Comparison of ENCODE assay signal across 12 cellular contexts in genomic region chr3:57112206-57112605, GRCh38. TPM values are rescaled to one million over a fixed set of nuclear protein-coding genes. Genes with fewer than 3 reads are reported as not detected.
DNase-seq lines count a peak whose midpoint lies in the region; ATAC-seq and TF ChIP-seq lines count a peak whose summit lies in the region.
"Had no signal": no experiment of that assay in that cellular context is flagged by ENCODE, and none has a peak within 500 bp of the region (broad histone marks: within the 10 kb centered on the region; RNA-seq: fewer than 3 reads in every experiment).

No MANE protein-coding gene starts in this region.

- no peak for TF ChIP-seq CTCF in natural killer cell (IDR thresholded peaks at IDR 0.05)
- TF ChIP-seq CTCF in Panc1 (IDR thresholded peaks at IDR 0.05), result peak; percentile 62
- TF ChIP-seq CTCF in fibroblast of lung (conservative IDR thresholded peaks at IDR 0.05 in 1 of 2, IDR thresholded peaks at IDR 0.05 in 1 of 2; ENCODE audit: low read depth in 1 of 2, low read length in 2 of 2), result peak; percentile 15 to 22

- ATAC-seq in natural killer cell treated with Interleukin-12 subunit alpha and Interleukin-12 subunit beta and Interleukin-15 and Interleukin-18, amount 100 ng/mL, for 72 hours, result peak in 1 of 2 donors; percentile 40
- ATAC-seq in natural killer cell (no peak), Panc1 (no peak), HG02970 (IDR thresholded peaks at IDR 0.05; ENCODE audit: low FRiP score, unreplicated experiment) (no peak), HG03342 (IDR thresholded peaks at IDR 0.05; ENCODE audit: unreplicated experiment) (no peak), GM18907 (IDR thresholded peaks at IDR 0.05; ENCODE audit: unreplicated experiment) (no peak)

- peaks cover 4 to 8% of the 10 kb centered on the region in 2 donors for H3K4me1 Mint-ChIP-seq in natural killer cell treated with Interleukin-12 subunit alpha and Interleukin-12 subunit beta and Interleukin-15 and Interleukin-18, amount 100 ng/mL, for 72 hours (ENCODE audit: low read depth in 2 of 2)
- peaks cover 0 to 5% of the 10 kb centered on the region in 2 donors for H3K4me1 Mint-ChIP-seq in natural killer cell

- no peak for DNase-seq in natural killer cell treated with Interleukin-12 subunit alpha and Interleukin-12 subunit beta and Interleukin-15 and Interleukin-18, amount 100 ng/mL, for 72 hours (ENCODE audit: low spot score)
- no peak for DNase-seq in natural killer cell
- DNase-seq in Panc1 (ENCODE audit: low read depth, low spot score), result no peak
- no peak for DNase-seq in fibroblast of lung (ENCODE audit: low read depth in 2 of 2)
- DNase-seq in glomerular visceral epithelial cell (ENCODE audit: extremely low spot score), result no peak
- DNase-seq: NCI-H1048; stimulated activated naive CD4-positive, alpha-beta T cell treated with Interleukin-2 at 50 U/mL for 16 hours had no signal

- H2AFZ ChIP-seq in fibroblast of lung (ENCODE audit: low read length), result no peak overlapping the region

- in situ Hi-C loops in Panc1 (cut with HindIII; ENCODE audit: low pct_unique_long_range_greater_than_20kb, low sequenced_read_pairs), result no loop called here

- H3K4me3 ChIP-seq in Panc1 (ENCODE audit: low read depth in 2 of 2, low read length in 2 of 2) (no peak overlapping the region), fibroblast of lung (replicated peaks in 1 of 4; ENCODE audit: control extremely low read depth in 1 of 4, insufficient read depth in 1 of 4, low read depth in 3 of 4, low read length in 4 of 4) (no peak overlapping the region)

- H3K27me3 ChIP-seq in Panc1 (ENCODE audit: control insufficient read depth, insufficient read depth, low read length) (no peaks in the 10 kb centered on the region), fibroblast of lung (ENCODE audit: control insufficient read depth, insufficient read depth, low read length) (no peaks in the 10 kb centered on the region)

- no peak overlapping the region for H3K4me2 ChIP-seq in fibroblast of lung (ENCODE audit: extremely low read depth, insufficient read depth, low read length)

- POLR2A ChIA-PET in Panc1 (lab: Charles Lee), result interaction anchor here (0.6 kb wide), 1 partner anchor 28 kb away, joined by 3 read pairs; no protein-coding TSS in a partner anchor

- H3K9me3 ChIP-seq in Panc1 (ENCODE audit: control insufficient read depth, insufficient read depth, low read depth, low read length) (no peaks in the 10 kb centered on the region), fibroblast of lung (ENCODE audit: control insufficient read depth, insufficient read depth, low read depth, low read length) (no peaks in the 10 kb centered on the region)

- H3K27ac Mint-ChIP-seq in natural killer cell treated with Interleukin-12 subunit alpha and Interleukin-12 subunit beta and Interleukin-15 and Interleukin-18, amount 100 ng/mL, for 72 hours, result no peak overlapping the region
- H3K27ac Mint-ChIP-seq in natural killer cell, result no peak overlapping the region

- no peaks in the 10 kb centered on the region for H3K9me3 Mint-ChIP-seq in natural killer cell treated with Interleukin-12 subunit alpha and Interleukin-12 subunit beta and Interleukin-15 and Interleukin-18, amount 100 ng/mL, for 72 hours
- no peaks in the 10 kb centered on the region for H3K9me3 Mint-ChIP-seq in natural killer cell

- intact Hi-C loops in natural killer cell (cut with micrococcal nuclease) (no loop called here), Panc1 (cut with micrococcal nuclease; ENCODE audit: unreplicated experiment) (no loop called here)

- no peak overlapping the region for H3K27ac ChIP-seq in Panc1 (ENCODE audit: low read length)
- no peak overlapping the region for H3K27ac ChIP-seq in fibroblast of lung (ENCODE audit: insufficient read depth, low read length)

- no peaks in the 10 kb centered on the region for H4K20me1 ChIP-seq in fibroblast of lung (ENCODE audit: control insufficient read depth, extremely low read depth, insufficient read depth, low read length)

- H3K36me3 ChIP-seq in Panc1 (ENCODE audit: control insufficient read depth, insufficient read depth, low read length) (no peaks in the 10 kb centered on the region), fibroblast of lung (ENCODE audit: control insufficient read depth, insufficient read depth, low read length) (no peaks in the 10 kb centered on the region)

- peak overlapping the region; percentile 53 for H3K4me3 Mint-ChIP-seq in natural killer cell treated with Interleukin-12 subunit alpha and Interleukin-12 subunit beta and Interleukin-15 and Interleukin-18, amount 100 ng/mL, for 72 hours
- H3K4me3 Mint-ChIP-seq in natural killer cell, result no peak overlapping the region

- H3K9ac ChIP-seq in fibroblast of lung (ENCODE audit: insufficient read depth, low read length), result no peak overlapping the region

- H3K27me3 Mint-ChIP-seq in natural killer cell treated with Interleukin-12 subunit alpha and Interleukin-12 subunit beta and Interleukin-15 and Interleukin-18, amount 100 ng/mL, for 72 hours, result no peaks in the 10 kb centered on the region
- H3K27me3 Mint-ChIP-seq in natural killer cell (ENCODE audit: low read depth in 2 of 2), result peaks cover 0 to 3% of the 10 kb centered on the region in 2 donors

- no peaks in the 10 kb centered on the region for H3K36me3 Mint-ChIP-seq in natural killer cell treated with Interleukin-12 subunit alpha and Interleukin-12 subunit beta and Interleukin-15 and Interleukin-18, amount 100 ng/mL, for 72 hours
- no peaks in the 10 kb centered on the region for H3K36me3 Mint-ChIP-seq in natural killer cell

- CTCF ChIA-PET in Panc1 (lab: Charles Lee), result interaction anchor here (0.7 kb wide), 1 partner anchor 91 kb away, joined by 3 read pairs; no protein-coding TSS in a partner anchor

- H3K4me1 ChIP-seq in Panc1 (ENCODE audit: control insufficient read depth, insufficient read depth, low read length), result peaks cover 8% of the 10 kb centered on the region; the same call in 1 of the 2 replicates
- no peaks in the 10 kb centered on the region for H3K4me1 ChIP-seq in fibroblast of lung (ENCODE audit: control insufficient read depth, extremely low read depth, insufficient read depth, low read length)

- no peaks in the 10 kb centered on the region for H3K79me2 ChIP-seq in fibroblast of lung (ENCODE audit: control insufficient read depth, insufficient read depth, low read length)

- BruUV-seq in Panc1 (replicated peaks; lab: Mats Ljungman, UMichigan), result no TSS peak

RNA-seq across cellular contexts. Expression of gene SPATA12, which starts 51.7 kb away (rescaled TPM):
- total RNA-seq in natural killer cell treated with Interleukin-12 subunit alpha and Interleukin-12 subunit beta and Interleukin-15 and Interleukin-18, amount 100 ng/mL, for 72 hours, result not detected
- total RNA-seq in natural killer cell, result not detected
- total RNA-seq in Panc1 (2021; ENCODE audit: unreplicated experiment), result 0.10 TPM
- not detected for polyA plus RNA-seq in Panc1 (2012; ENCODE audit: insufficient read length)
- not detected in 2 replicates for total RNA-seq in fibroblast of lung
- 0.02 TPM in 1 of 2 replicates, not detected in the other for polyA plus RNA-seq in fibroblast of lung
- polyA plus RNA-seq in fibroblast of lung (2012), result 0.06 TPM in 1 of 2 replicates, not detected in the other
- polyA minus RNA-seq in fibroblast of lung (ENCODE audit: low replicate concordance), result not detected in 2 replicates
- total RNA-seq: cerebellum, skeletal muscle tissue had no signal

RNA-seq across cellular contexts. Expression of gene IL17RD, which starts 52.9 kb away (rescaled TPM):
- under 1 TPM in 1 of 2 donors, not detected in 1; 0.28 TPM for total RNA-seq in natural killer cell treated with Interleukin-12 subunit alpha and Interleukin-12 subunit beta and Interleukin-15 and Interleukin-18, amount 100 ng/mL, for 72 hours
- total RNA-seq in natural killer cell (under 1 TPM in 2 of 3 donors, not detected in 1; 0.05 to 0.08 TPM), Panc1 (2021; ENCODE audit: unreplicated experiment) (3.5 TPM), fibroblast of lung (1.8 and 2.1 TPM in 2 replicates)
- polyA plus RNA-seq in Panc1 (2012; ENCODE audit: insufficient read length), result 2.4 TPM
- 0.60 and 3.1 TPM in 2 replicates for polyA plus RNA-seq in fibroblast of lung
- polyA plus RNA-seq in fibroblast of lung (2012), result 0.47 and 2.2 TPM in 2 replicates
- 1.1 and 10.0 TPM in 2 replicates for polyA minus RNA-seq in fibroblast of lung (ENCODE audit: low replicate concordance)
